In the genomic region with DNA sequence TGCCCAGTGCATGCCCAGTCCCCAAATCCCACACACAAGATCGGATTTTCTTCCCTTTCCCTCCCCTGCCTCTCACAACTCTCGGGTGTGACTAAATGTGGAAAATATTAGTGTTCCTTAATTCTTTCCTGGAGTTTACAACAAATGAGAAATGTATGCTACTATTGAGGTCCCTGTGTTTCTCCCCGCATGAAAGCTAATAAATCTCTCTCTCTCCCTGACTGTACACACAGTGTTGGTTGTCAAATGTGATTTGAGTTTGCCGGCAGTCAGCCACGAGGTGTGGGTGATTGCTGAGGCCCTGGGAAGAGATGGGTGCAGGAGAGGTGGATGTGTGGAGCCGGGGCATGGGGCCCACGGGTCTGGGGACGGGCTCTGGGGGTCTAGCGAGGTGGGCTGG, we compare ENCODE assay signal across 13 cellular contexts.
DNase-seq lines count a peak whose midpoint lies in the region; ATAC-seq and TF ChIP-seq lines count a peak whose summit lies in the region.
"Had no signal": no experiment of that assay in that cellular context is flagged by ENCODE, and none has a peak within 500 bp of the region (broad histone marks: within the 10 kb centered on the region; RNA-seq: fewer than 3 reads in every experiment).

No MANE protein-coding gene starts in this region.

- H3F3A ChIP-seq in PC-3 (ENCODE audit: low read length, unreplicated experiment) (no peaks in the 10 kb centered on the region), smooth muscle cell (ENCODE audit: low read depth) (no peaks in the 10 kb centered on the region)

- TF ChIP-seq CTCF in PC-3 (conservative IDR thresholded peaks at IDR 0.05; ENCODE audit: low read depth, low read length), result no peak
- no peak for TF ChIP-seq CTCF in smooth muscle cell (IDR thresholded peaks at IDR 0.05; ENCODE audit: borderline replicate concordance, insufficient read depth, poor library complexity, severe bottlenecking)
- no peak for TF ChIP-seq CTCF in mucosa of descending colon (IDR thresholded peaks at IDR 0.05)

- no peaks in the 10 kb centered on the region for H3K36me3 Mint-ChIP-seq in T-helper 2 cell treated with Interferon-gamma antibody and Interleukin-4, amounts not matched to agents 5 μg/mL and 100 μg/mL, for 36 hours (ENCODE audit: low read depth)
- H3K36me3 Mint-ChIP-seq in naive thymus-derived CD8-positive, alpha-beta T cell, result no peaks in the 10 kb centered on the region

- no peaks in the 10 kb centered on the region for H3K9me3 ChIP-seq in PC-3 (ENCODE audit: low read length)
- H3K9me3 ChIP-seq in smooth muscle cell (replicated peaks; ENCODE audit: low read depth), result no peaks in the 10 kb centered on the region
- H3K9me3 ChIP-seq in mucosa of descending colon, result no peaks in the 10 kb centered on the region
- H3K9me3 ChIP-seq: right atrium auricular region, testis had no signal

- BruUV-seq in PC-3 (replicated peaks; lab: Mats Ljungman, UMichigan), result no TSS peak

- H3K9me2 ChIP-seq in PC-3 (replicated peaks; ENCODE audit: low read length), result no peaks in the 10 kb centered on the region

- no peaks in the 10 kb centered on the region for H3K27me3 ChIP-seq in PC-3 (ENCODE audit: low read length)
- no peaks in the 10 kb centered on the region for H3K27me3 ChIP-seq in smooth muscle cell (ENCODE audit: low read depth)
- H3K27me3 ChIP-seq: right atrium auricular region, testis had no signal

- intact Hi-C loops in PC-3 (cut with micrococcal nuclease), result no loop called here
- intact Hi-C loops in mucosa of descending colon (cut with DNase I, micrococcal nuclease), result no loop called here

- no peak overlapping the region for H3K27ac ChIP-seq in PC-3 (ENCODE audit: low read length)
- no peak overlapping the region for H3K27ac ChIP-seq in smooth muscle cell (ENCODE audit: low read depth)
- H3K27ac ChIP-seq: right atrium auricular region, testis had no signal

- peak overlapping the region; percentile 80 for H3K27ac Mint-ChIP-seq in T-helper 2 cell treated with Interferon-gamma antibody and Interleukin-4, amounts not matched to agents 5 μg/mL and 100 μg/mL, for 36 hours
- peak overlapping the region in 9 of 10 donors; percentile 31 to 82 (median 65) for H3K27ac Mint-ChIP-seq in naive thymus-derived CD8-positive, alpha-beta T cell

- ATAC-seq in PC-3, result 0 out of 2 replicates have a peak, but pooled peaks have one; percentile 14
- ATAC-seq in naive thymus-derived CD8-positive, alpha-beta T cell, result no peak
- no peak for ATAC-seq in mucosa of descending colon

- H3K4me3 ChIP-seq in PC-3 (ENCODE audit: low read length), result no peak overlapping the region
- no peak overlapping the region for H3K4me3 ChIP-seq in smooth muscle cell
- no peak overlapping the region for H3K4me3 ChIP-seq in mucosa of descending colon
- H3K4me3 ChIP-seq: right atrium auricular region, testis had no signal

- no peaks in the 10 kb centered on the region for H4K20me1 ChIP-seq in PC-3 (ENCODE audit: low read length)
- H4K20me1 ChIP-seq in smooth muscle cell (ENCODE audit: low read depth), result peaks cover 10% of the 10 kb centered on the region

- H3K9me3 Mint-ChIP-seq in T-helper 2 cell treated with Interferon-gamma antibody and Interleukin-4, amounts not matched to agents 5 μg/mL and 100 μg/mL, for 36 hours, result no peaks in the 10 kb centered on the region
- no peaks in the 10 kb centered on the region for H3K9me3 Mint-ChIP-seq in naive thymus-derived CD8-positive, alpha-beta T cell

- H3K4me2 ChIP-seq in PC-3 (ENCODE audit: low read length), result no peak overlapping the region
- no peak overlapping the region for H3K4me2 ChIP-seq in smooth muscle cell

- CTCF ChIA-PET in PC-3 (lab: Charles Lee), result no interaction called here

- H3K36me3 ChIP-seq in PC-3 (ENCODE audit: low read depth, low read length) (0 out of 2 replicates have a peak, but pooled peaks cover 2% of the 10 kb centered on the region), smooth muscle cell (ENCODE audit: low read depth) (no peaks in the 10 kb centered on the region), mucosa of descending colon (ENCODE audit: low read depth) (no peaks in the 10 kb centered on the region)
- H3K36me3 ChIP-seq: right atrium auricular region had no signal

- peaks cover 28% of the 10 kb centered on the region for H3K4me1 Mint-ChIP-seq in T-helper 2 cell treated with Interferon-gamma antibody and Interleukin-4, amounts not matched to agents 5 μg/mL and 100 μg/mL, for 36 hours (ENCODE audit: low read depth)
- peaks cover 15 to 36% (median 28%) of the 10 kb centered on the region in 4 donors for H3K4me1 Mint-ChIP-seq in naive thymus-derived CD8-positive, alpha-beta T cell

- no peaks in the 10 kb centered on the region for H3K79me2 ChIP-seq in PC-3 (ENCODE audit: low read length)
- no peaks in the 10 kb centered on the region for H3K79me2 ChIP-seq in smooth muscle cell (ENCODE audit: low read depth)

- no peak for DNase-seq in T-helper 2 cell treated with Interferon-gamma antibody and Interleukin-4, amounts not matched to agents 5 μg/mL and 100 μg/mL, for 36 hours (ENCODE audit: low spot score)
- DNase-seq in T-helper 2 cell, result no peak
- DNase-seq in EH (ENCODE audit: low read depth), result peak; percentile 4
- no peak for DNase-seq in PC-3
- DNase-seq in naive thymus-derived CD8-positive, alpha-beta T cell, result no peak
- no peak for DNase-seq in H4 (ENCODE audit: low spot score)
- no peak for DNase-seq in smooth muscle cell (lab: John Stamatoyannopoulos, UW; ENCODE audit: unreplicated experiment)
- no peak for DNase-seq in mucosa of descending colon
- DNase-seq: hypothalamus, NCI-H2107, T1000, testis had no signal

- H3K27me3 Mint-ChIP-seq in T-helper 2 cell treated with Interferon-gamma antibody and Interleukin-4, amounts not matched to agents 5 μg/mL and 100 μg/mL, for 36 hours (ENCODE audit: low read depth), result peaks cover 8% of the 10 kb centered on the region
- peaks cover 0 to 16% (median 11%) of the 10 kb centered on the region in 5 donors for H3K27me3 Mint-ChIP-seq in naive thymus-derived CD8-positive, alpha-beta T cell

- H3K4me1 ChIP-seq in PC-3 (ENCODE audit: insufficient read depth, low read length) (peaks cover 17% of the 10 kb centered on the region), smooth muscle cell (ENCODE audit: low read depth) (no peaks in the 10 kb centered on the region), mucosa of descending colon (ENCODE audit: low read depth) (no peaks in the 10 kb centered on the region)
- H3K4me1 ChIP-seq: right atrium auricular region had no signal

- WGBS in smooth muscle cell (ENCODE audit: low lambda C conversion rate), result 58% methylated on average over 9 of the region's 9 CpGs

- H2AFZ ChIP-seq in PC-3 (ENCODE audit: low read length) (no peak overlapping the region), smooth muscle cell (ENCODE audit: low read depth) (no peak overlapping the region)

- H3K4me3 Mint-ChIP-seq in T-helper 2 cell treated with Interferon-gamma antibody and Interleukin-4, amounts not matched to agents 5 μg/mL and 100 μg/mL, for 36 hours, result peak overlapping the region; percentile 65
- peak overlapping the region in 9 of 10 donors; percentile 37 to 75 (median 60) for H3K4me3 Mint-ChIP-seq in naive thymus-derived CD8-positive, alpha-beta T cell

- H3K9ac ChIP-seq in PC-3 (ENCODE audit: low read length) (no peak overlapping the region), smooth muscle cell (ENCODE audit: low read depth) (no peak overlapping the region)

- POLR2A ChIA-PET in PC-3 (lab: Charles Lee; ENCODE audit: unreplicated experiment), result no interaction called here
- POLR2A ChIA-PET in naive thymus-derived CD8-positive, alpha-beta T cell (lab: Charles Lee), result interaction anchor here (0.5 kb wide), 1 partner anchor 214 kb away, joined by 3 read pairs; no protein-coding TSS in a partner anchor
